ENCODE assay signal across 2 cellular contexts in the genomic region with DNA sequence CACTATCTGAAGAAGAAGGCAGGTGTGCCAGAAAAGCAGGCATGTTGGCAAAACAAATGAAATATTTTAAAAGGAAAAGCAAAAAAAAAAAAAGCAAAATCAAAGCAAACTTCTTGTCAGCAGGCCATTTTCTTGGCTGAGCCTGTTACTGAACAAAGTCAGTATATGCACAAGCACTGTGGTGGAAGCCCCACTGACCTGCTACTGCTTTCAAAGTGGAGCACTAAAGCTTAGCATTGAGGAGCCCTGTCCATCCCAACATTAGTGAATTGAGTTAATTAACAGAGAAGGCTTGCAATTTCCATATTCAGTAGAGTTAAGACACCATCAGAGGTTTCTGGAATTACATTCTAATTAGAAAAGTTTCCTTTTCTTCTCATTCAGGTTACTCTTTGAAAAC.
TF ChIP-seq lines count a peak whose summit lies in the region.

No MANE protein-coding gene starts in this region.

TF ChIP-seq in SK-N-SH, 30 proteins besides CTCF, POLR2A, EP300 and RAD21:
- TF ChIP-seq, protein P1, sequence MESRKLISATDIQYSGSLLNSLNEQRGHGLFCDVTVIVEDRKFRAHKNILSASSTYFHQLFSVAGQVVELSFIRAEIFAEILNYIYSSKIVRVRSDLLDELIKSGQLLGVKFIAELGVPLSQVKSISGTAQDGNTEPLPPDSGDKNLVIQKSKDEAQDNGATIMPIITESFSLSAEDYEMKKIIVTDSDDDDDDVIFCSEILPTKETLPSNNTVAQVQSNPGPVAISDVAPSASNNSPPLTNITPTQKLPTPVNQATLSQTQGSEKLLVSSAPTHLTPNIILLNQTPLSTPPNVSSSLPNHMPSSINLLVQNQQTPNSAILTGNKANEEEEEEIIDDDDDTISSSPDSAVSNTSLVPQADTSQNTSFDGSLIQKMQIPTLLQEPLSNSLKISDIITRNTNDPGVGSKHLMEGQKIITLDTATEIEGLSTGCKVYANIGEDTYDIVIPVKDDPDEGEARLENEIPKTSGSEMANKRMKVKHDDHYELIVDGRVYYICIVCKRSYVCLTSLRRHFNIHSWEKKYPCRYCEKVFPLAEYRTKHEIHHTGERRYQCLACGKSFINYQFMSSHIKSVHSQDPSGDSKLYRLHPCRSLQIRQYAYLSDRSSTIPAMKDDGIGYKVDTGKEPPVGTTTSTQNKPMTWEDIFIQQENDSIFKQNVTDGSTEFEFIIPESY (IDR thresholded peaks at IDR 0.05; ENCODE audit: borderline replicate concordance, low read depth), result no peak
- no peak for TF ChIP-seq RXRA (IDR thresholded peaks at IDR 0.05; ENCODE audit: borderline replicate concordance, low read depth)
- TF ChIP-seq FOXJ3 (CRISPR knock-in tag; IDR thresholded peaks at IDR 0.05), result no peak
- no peak for TF ChIP-seq SMC3 (IDR thresholded peaks at IDR 0.05; ENCODE audit: low read depth, low read length)
- TF ChIP-seq RCOR1 (IDR thresholded peaks at IDR 0.05; ENCODE audit: low read length), result no peak
- no peak for TF ChIP-seq TCF12 (IDR thresholded peaks at IDR 0.05)
- TF ChIP-seq JUND (IDR thresholded peaks at IDR 0.05), result no peak
- TF ChIP-seq SIN3A (IDR thresholded peaks at IDR 0.05; ENCODE audit: borderline replicate concordance, low read depth, low read length), result no peak
- no peak for TF ChIP-seq POLR2AphosphoS5 (IDR thresholded peaks at IDR 0.05; ENCODE audit: low read depth, low read length)
- TF ChIP-seq, protein P2, sequence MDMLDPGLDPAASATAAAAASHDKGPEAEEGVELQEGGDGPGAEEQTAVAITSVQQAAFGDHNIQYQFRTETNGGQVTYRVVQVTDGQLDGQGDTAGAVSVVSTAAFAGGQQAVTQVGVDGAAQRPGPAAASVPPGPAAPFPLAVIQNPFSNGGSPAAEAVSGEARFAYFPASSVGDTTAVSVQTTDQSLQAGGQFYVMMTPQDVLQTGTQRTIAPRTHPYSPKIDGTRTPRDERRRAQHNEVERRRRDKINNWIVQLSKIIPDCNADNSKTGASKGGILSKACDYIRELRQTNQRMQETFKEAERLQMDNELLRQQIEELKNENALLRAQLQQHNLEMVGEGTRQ (IDR thresholded peaks at IDR 0.05; ENCODE audit: borderline replicate concordance, low read depth, low read length), result no peak

TF ChIP-seq in SK-N-SH treated with all-trans-retinoic acid at 6 μM for 48 hours, 23 proteins besides CTCF, POLR2A, EP300 and RAD21:
- TF ChIP-seq PPARA (CRISPR knock-in tag; IDR thresholded peaks at IDR 0.05; ENCODE audit: borderline replicate concordance), result no peak
- no peak for TF ChIP-seq ZFP3 (CRISPR knock-in tag; IDR thresholded peaks at IDR 0.05)
- TF ChIP-seq ARNTL (CRISPR knock-in tag; IDR thresholded peaks at IDR 0.05; ENCODE audit: borderline replicate concordance, low read depth), result no peak
- no peak for TF ChIP-seq ZNF565 (CRISPR knock-in tag; conservative IDR thresholded peaks at IDR 0.05; ENCODE audit: low read depth)
- no peak for TF ChIP-seq TCF4 (CRISPR knock-in tag; IDR thresholded peaks at IDR 0.05; ENCODE audit: borderline replicate concordance)
